In genomic region chr19:7928741-7929701, GRCh38 we compare ENCODE assay signal across 7 cellular contexts. TPM values are rescaled to one million over a fixed set of nuclear protein-coding genes. Genes with fewer than 3 reads are reported as not detected.
DNase-seq lines count a peak whose midpoint lies in the region; ATAC-seq and TF ChIP-seq lines count a peak whose summit lies in the region.

No MANE protein-coding gene starts in this region.

- H3K27me3 Mint-ChIP-seq in endodermal cell (ENCODE audit: insufficient read depth): no peaks in the 10 kb centered on the region

- peak; percentile 59 for DNase-seq in NCI-H1105 (lab: John Stamatoyannopoulos, UW)
- DNase-seq in activated CD8-positive, alpha-beta memory T cell treated with anti-CD3 and anti-CD28 coated beads for 24 hours: peak; percentile 81
- DNase-seq in endodermal cell: peak; percentile 92
- no peak for DNase-seq in upper lobe of right lung
- DNase-seq in NCI-H446 treated with DMSO at 0.1 percent for 48 hours (lab: John Stamatoyannopoulos, UW): no peak

- H3K9ac ChIP-seq in endodermal cell (ENCODE audit: extremely low read depth, low read length, poor library complexity, severe bottlenecking): no peak overlapping the region
- no peak overlapping the region for H3K9ac ChIP-seq in neural cell (ENCODE audit: low read length)

- no peak overlapping the region for H3K4me2 ChIP-seq in neural cell (ENCODE audit: low read length)

- no peak overlapping the region for H2AFZ ChIP-seq in neural cell (ENCODE audit: low read depth, low read length)

- intact Hi-C loops in upper lobe of right lung (cut with DNase I): no loop called here

- H3K4me1 Mint-ChIP-seq in endodermal cell: peaks cover 4% of the 10 kb centered on the region

- ATAC-seq in upper lobe of right lung: no peak

- TF ChIP-seq EP300 in neural cell (conservative IDR thresholded peaks at IDR 0.05; ENCODE audit: poor library complexity, severe bottlenecking): no peak

- H3K79me2 ChIP-seq in neural cell (replicated peaks; ENCODE audit: insufficient read depth, low read length): peaks cover 10% of the 10 kb centered on the region

- H4K20me1 ChIP-seq in neural cell (ENCODE audit: insufficient read depth): peaks cover 4% of the 10 kb centered on the region

- TF ChIP-seq CTCF in GM12875 (IDR thresholded peaks at IDR 0.05; ENCODE audit: borderline replicate concordance, insufficient read depth, low read depth, low read length) (peak; percentile 56), endodermal cell (conservative IDR thresholded peaks at IDR 0.05) (peak; percentile 74), neural cell (IDR thresholded peaks at IDR 0.05; ENCODE audit: poor library complexity, severe bottlenecking) (peak; percentile 37), upper lobe of right lung (IDR thresholded peaks at IDR 0.05) (peak; percentile 33)

- no peaks in the 10 kb centered on the region for H3K9me3 Mint-ChIP-seq in endodermal cell

- no peaks in the 10 kb centered on the region for H3K4me1 ChIP-seq in endodermal cell (ENCODE audit: control insufficient read depth, insufficient read depth, low read length)
- peaks cover 16% of the 10 kb centered on the region for H3K4me1 ChIP-seq in upper lobe of right lung

- WGBS in endodermal cell (ENCODE audit: insufficient coverage in 1 of 2, insufficient read length in 1 of 2), 2 experiments: 84% methylated on average over 17 to 24 of the region's 24 CpGs

- no peaks in the 10 kb centered on the region for H3F3A ChIP-seq in neural cell (ENCODE audit: insufficient read depth, low read length, poor library complexity, severe bottlenecking)

- no peak overlapping the region for H3K4me3 Mint-ChIP-seq in endodermal cell

- H3K4me3 ChIP-seq in GM12875 (ENCODE audit: low read depth, low read length): no peak overlapping the region
- H3K4me3 ChIP-seq in endodermal cell (ENCODE audit: low read length): no peak overlapping the region
- H3K4me3 ChIP-seq in neural cell (ENCODE audit: low read length): no peak overlapping the region
- no peak overlapping the region for H3K4me3 ChIP-seq in upper lobe of right lung

- no peaks in the 10 kb centered on the region for H3K9me2 ChIP-seq in neural cell (ENCODE audit: insufficient read depth, low read length)

- H3K36me3 ChIP-seq in endodermal cell (ENCODE audit: control insufficient read depth, insufficient read depth, low read length): peaks cover 44% of the 10 kb centered on the region
- H3K36me3 ChIP-seq in neural cell (ENCODE audit: insufficient read depth, low read length): no peaks in the 10 kb centered on the region
- peaks cover 39% of the 10 kb centered on the region for H3K36me3 ChIP-seq in upper lobe of right lung

- no peak for TF ChIP-seq RAD21 in neural cell (conservative IDR thresholded peaks at IDR 0.05)

- no peaks in the 10 kb centered on the region for H3K9me3 ChIP-seq in endodermal cell (ENCODE audit: control insufficient read depth, low read length)
- no peaks in the 10 kb centered on the region for H3K9me3 ChIP-seq in neural cell (ENCODE audit: low read length)
- H3K9me3 ChIP-seq in upper lobe of right lung: no peaks in the 10 kb centered on the region

- no peaks in the 10 kb centered on the region for H3K27me3 ChIP-seq in endodermal cell (ENCODE audit: control insufficient read depth, insufficient read depth, low read length, poor library complexity, severe bottlenecking)
- no peaks in the 10 kb centered on the region for H3K27me3 ChIP-seq in neural cell (ENCODE audit: insufficient read depth, low read depth, low read length)
- H3K27me3 ChIP-seq in upper lobe of right lung: no peaks in the 10 kb centered on the region

- peak overlapping the region; percentile 7 for H3K27ac ChIP-seq in endodermal cell (ENCODE audit: low read depth, low read length)
- H3K27ac ChIP-seq in neural cell (ENCODE audit: low read length): no peak overlapping the region
- H3K27ac ChIP-seq in upper lobe of right lung: peak overlapping the region; percentile 24

- peak overlapping the region; percentile 78 for H3K27ac Mint-ChIP-seq in endodermal cell

- H3K36me3 Mint-ChIP-seq in endodermal cell (ENCODE audit: low read depth): peaks cover 15% of the 10 kb centered on the region

TF ChIP-seq in neural cell, 6 proteins besides CTCF, POLR2A, EP300 and RAD21:
- no peak for TF ChIP-seq EZH2 (IDR thresholded peaks at IDR 0.05; ENCODE audit: borderline replicate concordance, insufficient read depth, low read length, poor library complexity, severe bottlenecking)
- TF ChIP-seq MXI1 (conservative IDR thresholded peaks at IDR 0.05; ENCODE audit: poor library complexity, severe bottlenecking): no peak
TF ChIP-seq in neural cell: peak in this region for 0.

RNA-seq across cellular contexts. Expression of gene CTXN1, which starts 3.1 kb away (rescaled TPM):
- total RNA-seq in endodermal cell (10 to 100 TPM; 60.1 to 87.2 TPM), upper lobe of right lung (1.2 TPM)
- 104 TPM for polyA plus RNA-seq in endodermal cell (2013, experiment 1 of 2)
- 105 TPM for polyA plus RNA-seq in endodermal cell (2013, experiment 2 of 2)
- polyA plus RNA-seq in neural cell: 24.7 and 34.1 TPM in 2 replicates
- polyA minus RNA-seq in neural cell: 34.8 and 39.0 TPM in 2 replicates

RNA-seq across cellular contexts. Expression of gene SNAPC2, which starts 8.9 kb away (rescaled TPM):
- total RNA-seq in endodermal cell (10 to 100 TPM; 11.9 to 14.2 TPM), upper lobe of right lung (28.9 TPM)
- 30.4 TPM for polyA plus RNA-seq in endodermal cell (2013, experiment 1 of 2)
- 26.9 TPM for polyA plus RNA-seq in endodermal cell (2013, experiment 2 of 2)
- 12.8 and 13.2 TPM in 2 replicates for polyA plus RNA-seq in neural cell
- polyA minus RNA-seq in neural cell: 10.5 and 11.3 TPM in 2 replicates

RNA-seq across cellular contexts. Expression of gene TGFBR3L, which starts 14.4 kb away (rescaled TPM):
- total RNA-seq in endodermal cell (1 to 10 TPM in 1 of 2 donors, under 1 TPM in 1; 0.84 to 2.2 TPM), upper lobe of right lung (1.2 TPM)
- polyA plus RNA-seq in endodermal cell (2013, experiment 1 of 2): 1.3 TPM
- polyA plus RNA-seq in endodermal cell (2013, experiment 2 of 2): 0.58 TPM
- not detected in 2 replicates for polyA plus RNA-seq in neural cell
- polyA minus RNA-seq in neural cell: not detected in 2 replicates

RNA-seq across cellular contexts. Expression of gene TIMM44, which starts 14.4 kb away (rescaled TPM):
- total RNA-seq in endodermal cell: 10 to 100 TPM; 78.1 to 80.0 TPM
- 50.1 TPM for polyA plus RNA-seq in endodermal cell (2013, experiment 1 of 2)
- polyA plus RNA-seq in endodermal cell (2013, experiment 2 of 2): 44.7 TPM
- 48.3 and 56.7 TPM in 2 replicates for polyA plus RNA-seq in neural cell
- polyA minus RNA-seq in neural cell: 37.3 and 39.7 TPM in 2 replicates
- total RNA-seq in upper lobe of right lung: 49.8 TPM

RNA-seq across cellular contexts. Expression of gene MAP2K7, which starts 25.3 kb away (rescaled TPM):
- total RNA-seq in endodermal cell (10 to 100 TPM; 33.4 to 40.0 TPM), upper lobe of right lung (36.4 TPM)
- 34.8 TPM for polyA plus RNA-seq in endodermal cell (2013, experiment 1 of 2)
- polyA plus RNA-seq in endodermal cell (2013, experiment 2 of 2): 32.3 TPM
- polyA plus RNA-seq in neural cell: 9.2 and 13.4 TPM in 2 replicates
- 9.7 and 10.3 TPM in 2 replicates for polyA minus RNA-seq in neural cell

Comparison
In these comparisons a context has a peak if more than half of its experiments do, and no peak if none do; other contexts are left out.
1. DNase-seq: peak in NCI-H1105 (single experiment), activated CD8-positive, alpha-beta memory T cell treated with anti-CD3 and anti-CD28 coated beads for 24 hours (single experiment) and endodermal cell (single experiment); none in upper lobe of right lung (single experiment) and NCI-H446 treated with DMSO at 0.1 percent for 48 hours (single experiment).
2. RNA of gene CTXN1, which starts 3.1 kb away (total RNA-seq): 60.1 to 87.2 TPM in endodermal cell; 1.2 TPM in upper lobe of right lung (single experiment); every median in the first group is over 10 times any median in the second.
3. Peak in every context shown above with its lines, with median percentiles within 50 percentile points of each other: CTCF ChIP-seq.